In the genomic region with DNA sequence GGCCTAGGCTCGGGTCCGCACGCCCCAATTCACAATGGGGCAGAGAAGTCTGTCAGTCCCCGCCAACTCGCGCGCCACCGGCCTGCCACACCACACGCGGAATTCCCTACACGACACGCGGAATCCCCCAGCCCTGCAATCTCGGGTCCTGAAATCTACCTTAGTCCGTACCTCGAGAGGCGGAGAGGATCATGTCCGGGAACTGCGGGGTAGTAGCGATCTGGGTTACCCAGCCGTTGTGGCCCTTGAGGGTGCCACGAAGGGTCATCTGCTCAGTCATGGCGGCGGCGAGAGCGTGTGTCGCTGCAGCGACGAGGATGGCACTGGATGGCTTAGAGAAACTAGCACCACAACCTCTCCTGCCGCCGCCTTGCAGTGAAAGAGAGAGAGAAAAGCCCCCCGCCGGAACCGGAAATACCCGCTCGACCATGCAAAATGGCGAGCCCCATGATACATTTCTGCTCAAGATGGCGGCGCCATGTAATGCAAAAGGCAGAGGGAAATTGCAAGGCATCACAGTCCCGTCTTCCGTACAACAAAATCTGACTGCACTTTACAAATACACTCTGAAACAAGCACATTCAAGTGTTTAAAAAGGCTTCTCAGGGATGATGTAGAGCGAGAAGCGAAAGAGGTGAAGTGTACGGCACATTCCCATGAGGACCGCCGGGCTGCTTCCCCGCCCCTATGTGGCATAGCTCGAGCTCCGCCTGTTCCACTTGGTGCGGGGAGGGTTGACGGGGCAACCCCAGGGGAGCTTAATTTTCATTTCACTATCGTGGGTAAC, we compare ENCODE assay signal across 8 cellular contexts. TPM values are rescaled to one million over a fixed set of nuclear protein-coding genes. Genes with fewer than 3 reads are reported as not detected.
DNase-seq lines count a peak whose midpoint lies in the region; ATAC-seq and TF ChIP-seq lines count a peak whose summit lies in the region.

A gene (minus strand): TSS at position 386 of the 787 bp plus-strand sequence. CDS start 106 bp downstream, at position 280.

- peak within 1 kb of the TSS; percentile 71 for H3K4me3 ChIP-seq in RWPE2 (ENCODE audit: severe bottlenecking)
- H3K4me3 ChIP-seq in ascending aorta: peak within 1 kb of the TSS; percentile 86 to 91
- H3K4me3 ChIP-seq in hepatocyte: peak within 1 kb of the TSS; percentile 44
- peak within 1 kb of the TSS; percentile 94 for H3K4me3 ChIP-seq in skeletal muscle cell (ENCODE audit: low read depth, low read length)

- peaks cover 84% of the 10 kb centered on the region for H3K79me2 ChIP-seq in hepatocyte

- H2AFZ ChIP-seq in hepatocyte: peak within 1 kb of the TSS; percentile 57

- TF ChIP-seq POLR2A in GM15510 (IDR thresholded peaks at IDR 0.05; ENCODE audit: borderline replicate concordance, extremely low read depth, insufficient read length): peak; percentile 96

- H3K9me2 ChIP-seq in hepatocyte (replicated peaks; ENCODE audit: insufficient read depth): no peaks in the 10 kb centered on the region

- peaks cover 54% of the 10 kb centered on the region for H4K20me1 ChIP-seq in hepatocyte (ENCODE audit: insufficient read depth, poor library complexity, severe bottlenecking)

- H3K4me1 ChIP-seq in RWPE2 (ENCODE audit: insufficient read depth, poor library complexity, severe bottlenecking) (peaks cover 21% of the 10 kb centered on the region), ascending aorta (peaks cover 31 to 48% of the 10 kb centered on the region in 2 donors), hepatocyte (ENCODE audit: insufficient read depth) (peaks cover 37% of the 10 kb centered on the region)

- H3K9me3 ChIP-seq in RWPE2 (ENCODE audit: severe bottlenecking): no peaks in the 10 kb centered on the region
- no peaks in the 10 kb centered on the region for H3K9me3 ChIP-seq in ascending aorta
- H3K9me3 ChIP-seq in hepatocyte (ENCODE audit: low read depth): no peaks in the 10 kb centered on the region

- DNase-seq in RWPE2 (ENCODE audit: low spot score) (peak; percentile 92), ascending aorta (ENCODE audit: low spot score in 2 of 2) (peak in 1 of 2 donors; percentile 94), hepatocyte (ENCODE audit: low spot score) (peak; percentile 93), skeletal muscle cell (ENCODE audit: low read depth) (peak; percentile 60), cerebellar nuclear complex (lab: John Stamatoyannopoulos, UW) (no peak), nucleus accumbens (lab: John Stamatoyannopoulos, UW) (no peak)

- H3K36me3 ChIP-seq in RWPE2 (ENCODE audit: low read depth) (peaks cover 58% of the 10 kb centered on the region), ascending aorta (peaks cover 35 to 37% of the 10 kb centered on the region in 2 donors), hepatocyte (replicated peaks; ENCODE audit: insufficient read depth, low read depth) (peaks cover 9% of the 10 kb centered on the region)

- H3K27ac ChIP-seq in RWPE2 (ENCODE audit: poor library complexity, severe bottlenecking): peak within 1 kb of the TSS; percentile 94
- H3K27ac ChIP-seq in ascending aorta: peak within 1 kb of the TSS; percentile 98 to 99
- peak within 1 kb of the TSS; percentile 93 for H3K27ac ChIP-seq in hepatocyte

- H3K27me3 ChIP-seq in RWPE2 (ENCODE audit: insufficient read depth, poor library complexity, severe bottlenecking) (no peaks in the 10 kb centered on the region), ascending aorta (no peaks in the 10 kb centered on the region), hepatocyte (no peaks in the 10 kb centered on the region)

- under 1% methylated on average over 52 of the region's 52 CpGs for WGBS in hepatocyte (ENCODE audit: low lambda C conversion rate, missing lambda C conversion rate)

- peak; percentile 50 for ATAC-seq in HG02870 (IDR thresholded peaks at IDR 0.05; ENCODE audit: unreplicated experiment)
- ATAC-seq in RWPE2 (ENCODE audit: low read depth): peak; percentile 52

- peak within 1 kb of the TSS; percentile 90 for H3K4me2 ChIP-seq in hepatocyte

- TF ChIP-seq CTCF in RWPE2 (IDR thresholded peaks at IDR 0.05; ENCODE audit: poor library complexity, severe bottlenecking): no peak
- TF ChIP-seq CTCF in ascending aorta (IDR thresholded peaks at IDR 0.05): no peak
- no peak for TF ChIP-seq CTCF in hepatocyte (IDR thresholded peaks at IDR 0.05; ENCODE audit: poor library complexity)

- intact Hi-C loops in ascending aorta (cut with DNase I): loop anchor here (1.0 to 10.0 kb wide), 3 partner anchors 20 to 889 kb away; a partner anchor contains a TSS

RNA-seq across cellular contexts. Expression of the gene that starts here (rescaled TPM):
- 2,870 TPM for total RNA-seq in ascending aorta
- 2,199 and 2,553 TPM in 2 replicates for total RNA-seq in hepatocyte
- polyA plus RNA-seq in hepatocyte: 680 TPM in 2 replicates

Comparison
In these comparisons a context has a peak if more than half of its experiments do, and no peak if none do; other contexts are left out.
1. DNase-seq: peak in RWPE2 (single experiment), hepatocyte (single experiment) and skeletal muscle cell (single experiment); none in cerebellar nuclear complex (0 of 2) and nucleus accumbens (0 of 56).
2. H3K4me3 ChIP-seq: peak in every context shown above with its lines; median percentile 94 in skeletal muscle cell; 88 in ascending aorta; 71 in RWPE2; 44 in hepatocyte.
3. Peak in every context shown above with its lines, with median percentiles within 50 percentile points of each other: H3K27ac ChIP-seq.